ENCODE assay signal across 15 cellular contexts in the genomic region with DNA sequence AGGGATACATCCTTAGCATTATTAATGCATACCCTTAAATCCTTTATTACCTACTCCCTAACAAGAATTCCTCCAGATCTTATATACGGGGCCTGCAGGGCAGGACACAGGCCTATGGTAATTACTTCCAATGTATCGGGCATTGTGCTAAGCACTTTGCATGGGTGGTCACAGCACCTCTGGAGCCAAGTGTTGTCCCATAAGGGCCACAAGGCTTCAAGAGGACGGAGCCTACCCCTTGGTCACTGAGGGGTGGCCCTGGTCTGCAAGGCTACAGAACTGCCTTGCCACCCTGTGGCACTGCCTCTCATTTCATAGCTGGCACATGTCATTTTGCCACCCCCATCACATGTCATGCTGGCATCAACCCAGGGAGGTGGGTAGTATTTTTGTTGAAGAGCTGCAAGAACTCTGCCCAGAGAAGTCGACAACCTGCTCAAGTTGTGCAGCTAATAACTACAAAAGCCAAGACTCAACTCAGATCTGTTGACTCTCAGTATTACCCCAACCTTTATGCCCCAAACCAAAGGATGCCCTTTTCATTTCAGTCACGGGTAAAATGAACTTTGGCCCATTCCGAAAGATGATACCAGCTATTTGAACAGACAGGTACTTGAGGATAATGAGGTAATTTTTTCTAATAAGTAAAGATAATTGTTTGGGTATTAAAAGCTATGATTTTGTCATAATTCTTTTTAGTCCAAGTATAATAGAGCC.
A peak's percentile ranks its signal among the peaks of the same experiment; 100 is the strongest.
DNase-seq lines count a peak whose midpoint lies in the region; TF ChIP-seq lines count a peak whose summit lies in the region.
"Had no signal": no experiment of that assay in that cellular context is flagged by ENCODE, and none has a peak within 500 bp of the region (broad histone marks: within the 10 kb centered on the region; RNA-seq: fewer than 3 reads in every experiment).

No MANE protein-coding gene starts in this region.

- DNase-seq in NCI-H146 (lab: John Stamatoyannopoulos, UW) (peak; percentile 68), NCI-H2196 (lab: John Stamatoyannopoulos, UW; ENCODE audit: unreplicated experiment) (peak; percentile 57), endodermal cell (peak; percentile 22), DMS 273 (lab: John Stamatoyannopoulos, UW; ENCODE audit: unreplicated experiment) (no peak), cerebellar nuclear complex (lab: John Stamatoyannopoulos, UW) (no peak)
- no peak for DNase-seq in T-helper 2 cell treated with Interferon-gamma antibody and Interleukin-4, amounts not matched to agents 5 μg/mL and 100 μg/mL, for 36 hours (ENCODE audit: low spot score)
- DNase-seq: Caco-2; CD4-positive, CD25-positive, alpha-beta regulatory T cell; HCEC 1CT; NCI-H1694 treated with DMSO at 0.1 percent for 48 hours; NCI-H2171 treated with DMSO at 0.1 percent for 48 hours; NCI-H524; OCI-M1 had no signal

- WGBS in endodermal cell (ENCODE audit: insufficient coverage in 1 of 2, insufficient read length in 1 of 2), 2 experiments, result 93 to 100% methylated on average over 3 to 6 of the region's 6 CpGs

- H3K36me3 ChIP-seq in endodermal cell (ENCODE audit: control insufficient read depth, insufficient read depth, low read length), result peaks cover 40% of the 10 kb centered on the region

- no peak overlapping the region for H3K9ac ChIP-seq in endodermal cell (ENCODE audit: extremely low read depth, low read length, poor library complexity, severe bottlenecking)

- H3K4me1 Mint-ChIP-seq in endodermal cell (no peaks in the 10 kb centered on the region), nephron (peaks cover 21% of the 10 kb centered on the region)
- peaks cover 25% of the 10 kb centered on the region for H3K4me1 Mint-ChIP-seq in T-helper 2 cell treated with Interferon-gamma antibody and Interleukin-4, amounts not matched to agents 5 μg/mL and 100 μg/mL, for 36 hours (ENCODE audit: low read depth)

- no peak overlapping the region for H3K27ac ChIP-seq in endodermal cell (ENCODE audit: low read depth, low read length)

- H3K9me3 Mint-ChIP-seq in endodermal cell (no peaks in the 10 kb centered on the region), nephron (no peaks in the 10 kb centered on the region)
- H3K9me3 Mint-ChIP-seq in T-helper 2 cell treated with Interferon-gamma antibody and Interleukin-4, amounts not matched to agents 5 μg/mL and 100 μg/mL, for 36 hours, result no peaks in the 10 kb centered on the region
- H3K9me3 Mint-ChIP-seq: T-helper 1 cell treated with Interleukin-12 subunit alpha and Interleukin-12 subunit beta and Interleukin-4 antibody, amounts not matched to agents 30 μg/mL and 1 μg/mL, for 36 hours had no signal

- H3K4me3 ChIP-seq in endodermal cell (ENCODE audit: low read length), result no peak overlapping the region

- no peaks in the 10 kb centered on the region for H3K27me3 Mint-ChIP-seq in endodermal cell (ENCODE audit: insufficient read depth)
- no peaks in the 10 kb centered on the region for H3K27me3 Mint-ChIP-seq in nephron (ENCODE audit: low read depth)
- no peaks in the 10 kb centered on the region for H3K27me3 Mint-ChIP-seq in T-helper 2 cell treated with Interferon-gamma antibody and Interleukin-4, amounts not matched to agents 5 μg/mL and 100 μg/mL, for 36 hours (ENCODE audit: low read depth)
- H3K27me3 Mint-ChIP-seq: CD4-positive, CD25-positive, alpha-beta regulatory T cell had no signal

- TF ChIP-seq CTCF in endodermal cell (conservative IDR thresholded peaks at IDR 0.05), result no peak
- no peak for TF ChIP-seq CTCF in nephron (IDR thresholded peaks at IDR 0.05; ENCODE audit: unreplicated experiment in 3 of 3)

- no peaks in the 10 kb centered on the region for H3K4me1 ChIP-seq in endodermal cell (ENCODE audit: control insufficient read depth, insufficient read depth, low read length)
- H3K4me1 ChIP-seq: Caco-2 had no signal

- peaks cover 59% of the 10 kb centered on the region for H3K36me3 Mint-ChIP-seq in endodermal cell (ENCODE audit: low read depth)
- peaks cover 31% of the 10 kb centered on the region for H3K36me3 Mint-ChIP-seq in nephron (ENCODE audit: low read depth)
- peaks cover 45% of the 10 kb centered on the region for H3K36me3 Mint-ChIP-seq in T-helper 2 cell treated with Interferon-gamma antibody and Interleukin-4, amounts not matched to agents 5 μg/mL and 100 μg/mL, for 36 hours (ENCODE audit: low read depth)

- H3K9me3 ChIP-seq in endodermal cell (ENCODE audit: control insufficient read depth, low read length), result peaks cover 7% of the 10 kb centered on the region
- H3K9me3 ChIP-seq: Caco-2 had no signal

- no peak overlapping the region for H3K27ac Mint-ChIP-seq in endodermal cell
- peak overlapping the region in 2 of 3 experiments; percentile 9 to 52 for H3K27ac Mint-ChIP-seq in nephron
- no peak overlapping the region for H3K27ac Mint-ChIP-seq in T-helper 2 cell treated with Interferon-gamma antibody and Interleukin-4, amounts not matched to agents 5 μg/mL and 100 μg/mL, for 36 hours
- H3K27ac Mint-ChIP-seq: CD4-positive, CD25-positive, alpha-beta regulatory T cell; T-helper 1 cell treated with Interleukin-12 subunit alpha and Interleukin-12 subunit beta and Interleukin-4 antibody, amounts not matched to agents 30 μg/mL and 1 μg/mL, for 36 hours had no signal

- H3K4me3 Mint-ChIP-seq in endodermal cell (no peak overlapping the region), nephron (no peak overlapping the region)
- H3K4me3 Mint-ChIP-seq in T-helper 2 cell treated with Interferon-gamma antibody and Interleukin-4, amounts not matched to agents 5 μg/mL and 100 μg/mL, for 36 hours, result no peak overlapping the region
- H3K4me3 Mint-ChIP-seq: CD4-positive, CD25-positive, alpha-beta regulatory T cell; T-helper 1 cell treated with Interleukin-12 subunit alpha and Interleukin-12 subunit beta and Interleukin-4 antibody, amounts not matched to agents 30 μg/mL and 1 μg/mL, for 36 hours had no signal

- no peaks in the 10 kb centered on the region for H3K27me3 ChIP-seq in endodermal cell (ENCODE audit: control insufficient read depth, insufficient read depth, low read length, poor library complexity, severe bottlenecking)

Comparison
In these comparisons a context has a peak if more than half of its experiments do, and no peak if none do; other contexts are left out.
1. DNase-seq: peak in NCI-H146 (single experiment), NCI-H2196 (single experiment) and endodermal cell (single experiment); none in T-helper 2 cell treated with Interferon-gamma antibody and Interleukin-4, amounts not matched to agents 5 μg/mL and 100 μg/mL, for 36 hours (single experiment), DMS 273 (single experiment) and cerebellar nuclear complex (0 of 2).
2. H3K27ac Mint-ChIP-seq: peak in nephron (2 of 3); none in endodermal cell (single experiment) and T-helper 2 cell treated with Interferon-gamma antibody and Interleukin-4, amounts not matched to agents 5 μg/mL and 100 μg/mL, for 36 hours (single experiment).